ENCODE assay signal across 12 cellular contexts in the genomic region with DNA sequence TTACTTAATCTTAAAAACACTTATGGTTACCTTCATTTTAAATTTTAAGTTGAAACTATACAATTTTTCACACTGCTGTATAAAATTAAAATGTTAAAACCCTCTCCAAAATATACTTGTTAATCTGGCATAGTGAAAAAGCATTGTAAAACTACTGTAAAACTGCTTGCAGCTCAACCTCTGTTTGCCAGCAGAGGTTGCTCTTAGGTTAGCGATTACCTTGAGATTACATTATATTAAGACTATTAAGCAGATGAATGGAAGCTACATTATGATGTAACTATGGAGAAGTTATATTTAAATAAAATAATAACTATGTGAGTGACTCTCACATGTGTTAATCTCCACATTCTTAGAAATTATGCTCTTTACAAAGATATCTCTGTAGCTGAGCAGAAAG.
DNase-seq lines count a peak whose midpoint lies in the region; ATAC-seq, FAIRE-seq and TF ChIP-seq lines count a peak whose summit lies in the region.
"Had no signal": no experiment of that assay in that cellular context is flagged by ENCODE, and none has a peak within 500 bp of the region (broad histone marks: within the 10 kb centered on the region; RNA-seq: fewer than 3 reads in every experiment).

No MANE protein-coding gene starts in this region.

- POLR2A ChIA-PET in SK-N-SH (lab: Yijun Ruan, JAX) = no interaction called here

- CTCF ChIA-PET in SK-N-SH (lab: Yijun Ruan, JAX) = interaction anchor here (0.9 to 1.6 kb wide), 2 partner anchors 10 to 40 kb away, joined by 3 read pairs; no protein-coding TSS in a partner anchor

- TF ChIP-seq EP300 in SK-N-SH (IDR thresholded peaks at IDR 0.05; ENCODE audit: borderline replicate concordance in 1 of 2, low read depth in 1 of 2, low read length in 1 of 2) = no peak

- H3K4me3 Mint-ChIP-seq in activated T-cell treated with anti-CD3 and anti-CD28 coated beads, Interleukin-2, amount 50 U/mL, for 72 hours = no peak overlapping the region
- H3K4me3 Mint-ChIP-seq: CD8-positive, alpha-beta memory T cell had no signal

- H3K4me1 ChIP-seq in SK-N-SH (ENCODE audit: control insufficient read depth in 1 of 2, insufficient read depth in 2 of 2, low read depth in 1 of 2, low read length in 1 of 2) (no peaks in the 10 kb centered on the region), small intestine (ENCODE audit: control insufficient read depth in 2 of 2, insufficient read depth in 1 of 2, low read depth in 1 of 2, low read length in 1 of 2) (no peaks in the 10 kb centered on the region)
- H3K4me1 ChIP-seq: prostate gland had no signal

- H3K36me3 Mint-ChIP-seq in activated T-cell treated with anti-CD3 and anti-CD28 coated beads, Interleukin-2, amount 50 U/mL, for 72 hours (ENCODE audit: insufficient read depth in 2 of 2) = no peaks in the 10 kb centered on the region
- H3K36me3 Mint-ChIP-seq: CD8-positive, alpha-beta memory T cell had no signal

- no peak overlapping the region for H2AFZ ChIP-seq in SK-N-SH (ENCODE audit: low read depth)

- no peak overlapping the region for H3K4me2 ChIP-seq in SK-N-SH

- no peaks in the 10 kb centered on the region for H3K27me3 Mint-ChIP-seq in activated T-cell treated with anti-CD3 and anti-CD28 coated beads, Interleukin-2, amount 50 U/mL, for 72 hours (ENCODE audit: low read depth)
- H3K27me3 Mint-ChIP-seq: CD8-positive, alpha-beta memory T cell had no signal

- H3K27ac ChIP-seq in SK-N-SH (ENCODE audit: low read depth in 2 of 2, low read length in 1 of 2) = no peak overlapping the region
- H3K27ac ChIP-seq in small intestine (ENCODE audit: low read depth in 1 of 2, low read length in 1 of 2) = no peak overlapping the region
- H3K27ac ChIP-seq: dorsolateral prefrontal cortex, prostate gland had no signal

- no peaks in the 10 kb centered on the region for H3K36me3 ChIP-seq in SK-N-SH (replicated peaks in 1 of 2; ENCODE audit: control insufficient read depth in 1 of 2, insufficient read depth in 2 of 2, low read length in 1 of 2)
- no peaks in the 10 kb centered on the region for H3K36me3 ChIP-seq in small intestine (ENCODE audit: control insufficient read depth in 2 of 2, insufficient read depth in 2 of 2, low read length in 2 of 2)
- H3K36me3 ChIP-seq: prostate gland had no signal

- no peaks in the 10 kb centered on the region for H3F3A ChIP-seq in SK-N-SH (replicated peaks; ENCODE audit: insufficient read depth)

- H3K4me3 ChIP-seq in SK-N-SH (ENCODE audit: low read depth in 2 of 2, low read length in 1 of 2) (no peak overlapping the region), choroid plexus epithelial cell (ENCODE audit: low read depth, low read length) (no peak overlapping the region), small intestine (ENCODE audit: low read depth in 1 of 2, low read length in 2 of 2) (no peak overlapping the region)
- H3K4me3 ChIP-seq: dorsolateral prefrontal cortex, prostate gland had no signal

- 0% methylated on average over 1 of the region's 1 CpG for WGBS in SK-N-SH (ENCODE audit: low lambda C conversion rate)
- 14 to 62% (median 35%) methylated on average over 1 of the region's 1 CpG for WGBS in small intestine, 3 donors

- no peak overlapping the region for H3K27ac Mint-ChIP-seq in activated T-cell treated with anti-CD3 and anti-CD28 coated beads, Interleukin-2, amount 50 U/mL, for 72 hours
- H3K27ac Mint-ChIP-seq: CD8-positive, alpha-beta memory T cell had no signal

- H3K9me2 ChIP-seq in SK-N-SH = no peaks in the 10 kb centered on the region

- H3K79me2 ChIP-seq in SK-N-SH (ENCODE audit: insufficient read depth) = no peaks in the 10 kb centered on the region

- no peak for FAIRE-seq in small intestine (lab: Jason Lieb, UNC)

- peak; percentile 50 for TF ChIP-seq CTCF in SK-N-SH (IDR thresholded peaks at IDR 0.05)
- no peak for TF ChIP-seq CTCF in choroid plexus epithelial cell (conservative IDR thresholded peaks at IDR 0.05; ENCODE audit: low read depth, low read length)

- no peaks in the 10 kb centered on the region for H3K4me1 Mint-ChIP-seq in activated T-cell treated with anti-CD3 and anti-CD28 coated beads, Interleukin-2, amount 50 U/mL, for 72 hours (ENCODE audit: low read depth)
- H3K4me1 Mint-ChIP-seq: CD8-positive, alpha-beta memory T cell had no signal

- no peak overlapping the region for H3K9ac ChIP-seq in SK-N-SH

- H3K27me3 ChIP-seq in SK-N-SH (ENCODE audit: insufficient read depth) (no peaks in the 10 kb centered on the region), small intestine (ENCODE audit: control insufficient read depth in 2 of 2, insufficient read depth in 2 of 2, low read length in 2 of 2) (no peaks in the 10 kb centered on the region)
- H3K27me3 ChIP-seq: dorsolateral prefrontal cortex had no signal

- H4K20me1 ChIP-seq in SK-N-SH (ENCODE audit: insufficient read depth) = no peaks in the 10 kb centered on the region

- no peaks in the 10 kb centered on the region; the same call in 1 of the 2 replicates for H3K9me3 ChIP-seq in SK-N-SH
- no peaks in the 10 kb centered on the region for H3K9me3 ChIP-seq in small intestine (ENCODE audit: control insufficient read depth, low read depth)
- H3K9me3 ChIP-seq: prostate gland had no signal

- DNase-seq in SK-N-SH = no peak
- peak; percentile 58 for DNase-seq in NCI-H748 (lab: John Stamatoyannopoulos, UW; ENCODE audit: unreplicated experiment)
- DNase-seq in choroid plexus epithelial cell (ENCODE audit: low read depth) = peak; percentile 2
- DNase-seq in small intestine = peak; percentile 3
- no peak for DNase-seq in activated T-cell treated with anti-CD3 and anti-CD28 coated beads, Interleukin-2, amount 50 U/mL, for 72 hours
- DNase-seq: CD8-positive, alpha-beta memory T cell; dorsolateral prefrontal cortex; islet precursor cell had no signal

- H3K9me3 Mint-ChIP-seq in activated T-cell treated with anti-CD3 and anti-CD28 coated beads, Interleukin-2, amount 50 U/mL, for 72 hours = peaks cover 0 to 2% of the 10 kb centered on the region in 2 donors

- ATAC-seq in SK-N-SH treated with all-trans-retinoic acid at 6 μM for 48 hours (no peak), HG03095 (IDR thresholded peaks at IDR 0.05; ENCODE audit: unreplicated experiment) (no peak), HG03135 (IDR thresholded peaks at IDR 0.05; ENCODE audit: unreplicated experiment) (no peak)
- ATAC-seq in activated T-cell treated with anti-CD3 and anti-CD28 coated beads, Interleukin-2, amount 50 U/mL, for 72 hours (replicated peaks in 1 of 2) = no peak

- TF ChIP-seq RAD21 in SK-N-SH (IDR thresholded peaks at IDR 0.05; ENCODE audit: low read length) = peak; percentile 31; the same call in 1 of the 2 replicates

TF ChIP-seq in SK-N-SH, 30 proteins besides CTCF, POLR2A, EP300 and RAD21 (continues in another document):
- TF ChIP-seq, protein P1, sequence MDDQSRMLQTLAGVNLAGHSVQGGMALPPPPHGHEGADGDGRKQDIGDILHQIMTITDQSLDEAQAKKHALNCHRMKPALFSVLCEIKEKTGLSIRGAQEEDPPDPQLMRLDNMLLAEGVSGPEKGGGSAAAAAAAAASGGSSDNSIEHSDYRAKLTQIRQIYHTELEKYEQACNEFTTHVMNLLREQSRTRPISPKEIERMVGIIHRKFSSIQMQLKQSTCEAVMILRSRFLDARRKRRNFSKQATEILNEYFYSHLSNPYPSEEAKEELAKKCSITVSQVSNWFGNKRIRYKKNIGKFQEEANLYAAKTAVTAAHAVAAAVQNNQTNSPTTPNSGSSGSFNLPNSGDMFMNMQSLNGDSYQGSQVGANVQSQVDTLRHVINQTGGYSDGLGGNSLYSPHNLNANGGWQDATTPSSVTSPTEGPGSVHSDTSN (IDR thresholded peaks at IDR 0.05) = no peak
- TF ChIP-seq FOSL2 (IDR thresholded peaks at IDR 0.05; ENCODE audit: borderline replicate concordance, low read depth) (no peak), MXI1 (IDR thresholded peaks at IDR 0.05; ENCODE audit: low read depth, low read length) (no peak), TCF12 (IDR thresholded peaks at IDR 0.05) (no peak), ELF1 (IDR thresholded peaks at IDR 0.05) (no peak), MEF2A (IDR thresholded peaks at IDR 0.05; ENCODE audit: borderline replicate concordance, low read depth) (no peak), GABPA (IDR thresholded peaks at IDR 0.05; ENCODE audit: low read depth) (no peak), SIN3A (IDR thresholded peaks at IDR 0.05; ENCODE audit: borderline replicate concordance, low read depth, low read length) (no peak)
- TF ChIP-seq, protein P2, sequence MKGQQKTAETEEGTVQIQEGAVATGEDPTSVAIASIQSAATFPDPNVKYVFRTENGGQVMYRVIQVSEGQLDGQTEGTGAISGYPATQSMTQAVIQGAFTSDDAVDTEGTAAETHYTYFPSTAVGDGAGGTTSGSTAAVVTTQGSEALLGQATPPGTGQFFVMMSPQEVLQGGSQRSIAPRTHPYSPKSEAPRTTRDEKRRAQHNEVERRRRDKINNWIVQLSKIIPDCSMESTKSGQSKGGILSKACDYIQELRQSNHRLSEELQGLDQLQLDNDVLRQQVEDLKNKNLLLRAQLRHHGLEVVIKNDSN (IDR thresholded peaks at IDR 0.05; ENCODE audit: borderline replicate concordance, low read depth) = no peak

TF ChIP-seq in SK-N-SH treated with all-trans-retinoic acid at 6 μM for 48 hours, 23 proteins besides CTCF, POLR2A, EP300 and RAD21 (continues in another document):
- TF ChIP-seq ISL1 (CRISPR knock-in tag; IDR thresholded peaks at IDR 0.05) (no peak), ZNF8 (CRISPR knock-in tag; IDR thresholded peaks at IDR 0.05) (no peak), TOX (CRISPR knock-in tag; IDR thresholded peaks at IDR 0.05; ENCODE audit: borderline replicate concordance) (no peak), ESRRG (CRISPR knock-in tag; IDR thresholded peaks at IDR 0.05) (no peak), RARB (CRISPR knock-in tag; IDR thresholded peaks at IDR 0.05) (no peak), ARNTL (CRISPR knock-in tag; IDR thresholded peaks at IDR 0.05; ENCODE audit: borderline replicate concordance, low read depth) (no peak), ZNF565 (CRISPR knock-in tag; conservative IDR thresholded peaks at IDR 0.05; ENCODE audit: low read depth) (no peak), ZC3H10 (CRISPR knock-in tag; IDR thresholded peaks at IDR 0.05) (no peak)
- TF ChIP-seq, protein P3, sequence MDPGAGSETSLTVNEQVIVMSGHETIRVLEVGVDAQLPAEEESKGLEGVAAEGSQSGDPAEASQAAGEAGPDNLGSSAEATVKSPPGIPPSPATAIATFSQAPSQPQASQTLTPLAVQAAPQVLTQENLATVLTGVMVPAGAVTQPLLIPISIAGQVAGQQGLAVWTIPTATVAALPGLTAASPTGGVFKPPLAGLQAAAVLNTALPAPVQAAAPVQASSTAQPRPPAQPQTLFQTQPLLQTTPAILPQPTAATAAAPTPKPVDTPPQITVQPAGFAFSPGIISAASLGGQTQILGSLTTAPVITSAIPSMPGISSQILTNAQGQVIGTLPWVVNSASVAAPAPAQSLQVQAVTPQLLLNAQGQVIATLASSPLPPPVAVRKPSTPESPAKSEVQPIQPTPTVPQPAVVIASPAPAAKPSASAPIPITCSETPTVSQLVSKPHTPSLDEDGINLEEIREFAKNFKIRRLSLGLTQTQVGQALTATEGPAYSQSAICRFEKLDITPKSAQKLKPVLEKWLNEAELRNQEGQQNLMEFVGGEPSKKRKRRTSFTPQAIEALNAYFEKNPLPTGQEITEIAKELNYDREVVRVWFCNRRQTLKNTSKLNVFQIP (CRISPR knock-in tag; IDR thresholded peaks at IDR 0.05; ENCODE audit: borderline replicate concordance, low read depth) = no peak

Comparison
In these comparisons a context has a peak if more than half of its experiments do, and no peak if none do; other contexts are left out.
1. DNase-seq: peak in NCI-H748 (single experiment), choroid plexus epithelial cell (single experiment) and small intestine (single experiment); none in SK-N-SH (single experiment) and activated T-cell treated with anti-CD3 and anti-CD28 coated beads, Interleukin-2, amount 50 U/mL, for 72 hours (0 of 2).